ENCODE assay signal across 8 cellular contexts in the genomic region with DNA sequence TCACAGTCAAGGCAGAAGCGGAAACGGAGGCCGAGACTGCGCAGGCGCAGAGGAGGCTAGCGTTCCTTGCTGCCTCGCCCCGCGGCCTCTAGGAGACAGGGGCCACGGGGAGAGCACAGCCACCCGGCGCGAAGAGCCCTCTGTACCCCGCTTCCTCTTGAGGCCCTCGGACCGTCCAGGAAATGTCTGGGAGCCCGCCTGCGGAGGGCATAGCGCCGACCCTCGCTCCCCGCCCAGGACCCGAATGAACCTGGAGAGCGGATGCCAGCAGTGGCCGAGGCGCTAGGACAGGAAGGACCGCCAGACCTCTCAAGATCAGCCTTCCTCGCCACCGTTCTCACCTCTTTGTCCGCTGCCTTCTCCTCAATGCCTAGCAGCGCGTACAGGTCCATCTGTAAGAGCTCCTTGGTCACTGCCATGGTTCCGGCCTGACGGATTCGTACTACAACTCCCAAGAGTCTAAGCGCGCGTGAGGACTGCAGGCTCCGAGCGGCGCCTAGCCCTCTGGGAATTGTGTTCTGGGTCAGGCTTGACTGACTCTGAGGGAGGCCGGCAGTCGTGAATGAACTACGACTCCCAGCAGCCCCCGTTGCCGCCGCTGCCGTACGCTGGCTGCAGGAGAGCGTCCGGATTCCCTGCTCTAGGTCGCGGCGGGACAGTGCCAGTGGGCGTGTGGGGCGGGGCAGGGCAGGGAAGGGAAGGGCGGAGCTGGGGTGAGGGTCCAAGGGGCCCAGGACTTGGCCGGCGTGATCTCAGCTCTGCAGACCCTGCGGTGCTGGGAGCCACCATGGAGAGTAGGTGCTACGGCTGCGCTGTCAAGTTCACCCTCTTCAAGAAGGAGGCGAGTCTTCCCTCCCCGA. TPM values are rescaled to one million over a fixed set of nuclear protein-coding genes. Genes with fewer than 3 reads are reported as not detected.
DNase-seq lines count a peak whose midpoint lies in the region; TF ChIP-seq lines count a peak whose summit lies in the region.

DNAJC17 (minus strand) TSS at position 446 of the 860 bp plus-strand sequence; CDS start at position 419, 27 bp downstream.
A gene with protein sequence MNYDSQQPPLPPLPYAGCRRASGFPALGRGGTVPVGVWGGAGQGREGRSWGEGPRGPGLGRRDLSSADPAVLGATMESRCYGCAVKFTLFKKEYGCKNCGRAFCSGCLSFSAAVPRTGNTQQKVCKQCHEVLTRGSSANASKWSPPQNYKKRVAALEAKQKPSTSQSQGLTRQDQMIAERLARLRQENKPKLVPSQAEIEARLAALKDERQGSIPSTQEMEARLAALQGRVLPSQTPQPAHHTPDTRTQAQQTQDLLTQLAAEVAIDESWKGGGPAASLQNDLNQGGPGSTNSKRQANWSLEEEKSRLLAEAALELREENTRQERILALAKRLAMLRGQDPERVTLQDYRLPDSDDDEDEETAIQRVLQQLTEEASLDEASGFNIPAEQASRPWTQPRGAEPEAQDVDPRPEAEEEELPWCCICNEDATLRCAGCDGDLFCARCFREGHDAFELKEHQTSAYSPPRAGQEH (plus strand): TSS at position 62 of the 860 bp plus-strand sequence. CDS start 501 bp downstream, at position 563.

- CTCF ChIA-PET in HEK293T (lab: Yijun Ruan, JAX), result no interaction called here

- no peak for TF ChIP-seq CTCF in subcutaneous adipose tissue (IDR thresholded peaks at IDR 0.05; ENCODE audit: low read depth)

- H3K36me3 ChIP-seq in neuronal stem cell (replicated peaks in 1 of 2; ENCODE audit: control insufficient read depth in 2 of 2, insufficient read depth in 2 of 2, low read length in 2 of 2), result peaks cover 0 to 15% of the 10 kb centered on the region in 2 donors

- H3K79me1 ChIP-seq in neuronal stem cell (ENCODE audit: low read depth, low read length), result no peaks in the 10 kb centered on the region

- DNase-seq in GM04503 (ENCODE audit: low read depth), result peak; percentile 90
- DNase-seq in HEK293T (ENCODE audit: extremely low spot score), result peak; percentile 90
- DNase-seq in MV-4-11 (lab: John Stamatoyannopoulos, UW), result peak; percentile 98
- peak; percentile 99 for DNase-seq in SK-MEL-5 (ENCODE audit: low read depth, low spot score)
- DNase-seq in activated naive CD4-positive, alpha-beta T cell treated with Interleukin-2 at 50 U/mL for 16 hours, result peak; percentile 95
- peak; percentile 97 for DNase-seq in foreskin melanocyte
- peak; percentile 95 for DNase-seq in neuronal stem cell (ENCODE audit: low spot score)

- H3K9me3 ChIP-seq in neuronal stem cell (replicated peaks in 1 of 2; ENCODE audit: control insufficient read depth in 2 of 2, insufficient read depth in 1 of 2, low read depth in 1 of 2, low read length in 2 of 2), result no peaks in the 10 kb centered on the region

- H3K4me3 ChIP-seq in neuronal stem cell (ENCODE audit: low read length in 2 of 2), result peak within 1 kb of the TSS; percentile 94 to 97

- no peak within 1 kb of the TSS for H2BK12ac ChIP-seq in neuronal stem cell (ENCODE audit: low read length)

- peaks cover 2 to 5% of the 10 kb centered on the region in 2 donors for H3K4me1 ChIP-seq in neuronal stem cell (ENCODE audit: control insufficient read depth in 2 of 2, insufficient read depth in 1 of 2, low read depth in 1 of 2, low read length in 2 of 2)

- no CpG with 5 or more reads among the region's 64 CpGs for WGBS in neuronal stem cell (ENCODE audit: extremely low coverage in 2 of 2, insufficient read length in 2 of 2, insufficient replicate concordance in 1 of 2), 2 donors

- peak within 1 kb of the TSS; percentile 66 for H3K4me2 ChIP-seq in neuronal stem cell (ENCODE audit: insufficient read depth, low read length, poor library complexity, severe bottlenecking)

- H3K27me3 ChIP-seq in neuronal stem cell (ENCODE audit: control insufficient read depth in 3 of 3, insufficient read depth in 3 of 3, low read depth in 1 of 3, low read length in 3 of 3), result no peaks in the 10 kb centered on the region

- H3K18ac ChIP-seq in neuronal stem cell (ENCODE audit: low read length), result peak within 1 kb of the TSS; percentile 77

- peak within 1 kb of the TSS; percentile 42 for H3K14ac ChIP-seq in neuronal stem cell (ENCODE audit: low read length)

- no peak within 1 kb of the TSS for H2BK120ac ChIP-seq in neuronal stem cell (ENCODE audit: low read depth, low read length)

- no peak within 1 kb of the TSS for H2BK15ac ChIP-seq in neuronal stem cell (ENCODE audit: low read length)

- in situ Hi-C loops in SK-MEL-5 (cut with HindIII; ENCODE audit: low pct_unique_long_range_greater_than_20kb, low sequenced_read_pairs), result no loop called here

- H4K91ac ChIP-seq in neuronal stem cell (ENCODE audit: low read depth, low read length, poor library complexity), result no peak within 1 kb of the TSS

- H4K8ac ChIP-seq in neuronal stem cell (ENCODE audit: low read depth, low read length), result no peak within 1 kb of the TSS

- POLR2A ChIA-PET in HEK293T (lab: Yijun Ruan, JAX), result interaction anchor here (0.9 to 2.1 kb wide), 11 partner anchors 8 to 112 kb away, joined by 3 to 9 read pairs (median 5); partner anchors contain the start of genes GCHFR, PPP1R14D, RAD51 and VPS18

- H3K4ac ChIP-seq in neuronal stem cell (ENCODE audit: low read length), result no peak within 1 kb of the TSS

- peak within 1 kb of the TSS; percentile 100 for H2AFZ ChIP-seq in neuronal stem cell (ENCODE audit: low read length)

- H3K27ac ChIP-seq in neuronal stem cell (replicated peaks; ENCODE audit: low read length), result no peak within 1 kb of the TSS

- H3K23ac ChIP-seq in neuronal stem cell (ENCODE audit: low read depth, low read length, poor library complexity), result peak within 1 kb of the TSS; percentile 57

- no peak within 1 kb of the TSS for H2BK5ac ChIP-seq in neuronal stem cell (ENCODE audit: low read length)

- peak within 1 kb of the TSS; percentile 92 for H3K9ac ChIP-seq in neuronal stem cell (ENCODE audit: low read depth, low read length, poor library complexity)

- H2AK5ac ChIP-seq in neuronal stem cell (ENCODE audit: low read depth, low read length), result no peak within 1 kb of the TSS

TF ChIP-seq in HEK293T, 16 proteins besides CTCF, POLR2A, EP300 and RAD21:
- TF ChIP-seq TARDBP (IDR thresholded peaks at IDR 0.05), result no peak
- peak; percentile 63; the same call in 1 of the 2 replicates for TF ChIP-seq SUZ12 (IDR thresholded peaks at IDR 0.05)
- peak; percentile 46; the same call in 1 of the 2 replicates for TF ChIP-seq PKNOX1 (IDR thresholded peaks at IDR 0.05)
- TF ChIP-seq CTBP1 (IDR thresholded peaks at IDR 0.05; ENCODE audit: borderline replicate concordance), result no peak

RNA-seq across cellular contexts. Expression of gene DNAJC17, which starts in this region (rescaled TPM):
- total RNA-seq in SK-MEL-5 (2014; rRNA removed; shearing (Covaris generic)), result 23.5 and 26.9 TPM in 2 replicates
- polyA plus RNA-seq in SK-MEL-5 (2015; cell fraction: cytosol; rRNA removed), result 22.3 and 30.6 TPM in 2 replicates
- 32.0 and 48.7 TPM in 2 replicates for polyA plus RNA-seq in SK-MEL-5 (2015; cell fraction: nucleus; rRNA removed)
- 41.3 TPM for polyA plus RNA-seq in neuronal stem cell (2013, experiment 1 of 2)
- 37.8 TPM for polyA plus RNA-seq in neuronal stem cell (2013, experiment 2 of 2)
- 10 to 100 TPM; 12.1 to 33.9 (median 18.3) TPM for total RNA-seq in subcutaneous adipose tissue

RNA-seq across cellular contexts. Expression of the second gene that starts in this region (rescaled TPM):
- total RNA-seq in SK-MEL-5 (2014; rRNA removed; shearing (Covaris generic)), result 9.3 and 11.5 TPM in 2 replicates
- 15.9 and 18.7 TPM in 2 replicates for polyA plus RNA-seq in SK-MEL-5 (2015; cell fraction: cytosol; rRNA removed)
- 63.0 and 85.4 TPM in 2 replicates for polyA plus RNA-seq in SK-MEL-5 (2015; cell fraction: nucleus; rRNA removed)
- polyA plus RNA-seq in neuronal stem cell (2013, experiment 1 of 2), result 7.3 TPM
- polyA plus RNA-seq in neuronal stem cell (2013, experiment 2 of 2), result 8.2 TPM
- total RNA-seq in subcutaneous adipose tissue, result 10 to 100 TPM; 16.1 to 25.5 (median 19.3) TPM
